1 cellular context compared by ENCODE assay signal in the genomic region with DNA sequence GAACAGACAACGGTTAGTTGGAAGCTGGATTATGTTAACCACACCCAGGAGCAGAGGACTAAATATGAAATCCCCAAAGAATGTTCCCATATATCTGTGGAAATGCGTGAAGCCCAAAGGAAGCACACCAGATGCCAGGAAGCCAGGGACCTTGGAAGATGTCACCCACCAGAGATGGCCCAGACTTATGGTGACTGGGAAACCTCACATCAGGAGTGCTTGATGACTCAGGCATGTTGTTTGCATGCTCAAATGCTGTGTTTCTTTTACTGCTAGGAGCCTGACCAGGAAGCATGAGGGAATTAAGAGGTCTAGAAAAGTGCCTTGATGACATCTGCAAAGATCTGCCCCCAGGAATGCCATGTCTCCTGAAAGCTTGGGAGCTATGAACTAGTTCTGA.
TF ChIP-seq lines count a peak whose summit lies in the region.

No MANE protein-coding gene starts in this region.

TF ChIP-seq in HepG2, 621 proteins besides CTCF, POLR2A, EP300 and RAD21 (continued from another document):
- TF ChIP-seq SCMH1 (CRISPR knock-in tag; IDR thresholded peaks at IDR 0.05; ENCODE audit: borderline replicate concordance): no peak
- TF ChIP-seq NR2F2 (IDR thresholded peaks at IDR 0.05; ENCODE audit: borderline replicate concordance, low read depth): no peak
- no peak for TF ChIP-seq REXO4 (CRISPR knock-in tag; IDR thresholded peaks at IDR 0.05; ENCODE audit: borderline replicate concordance)
- TF ChIP-seq HIVEP1 (CRISPR knock-in tag; IDR thresholded peaks at IDR 0.05): no peak
- TF ChIP-seq, protein P1, sequence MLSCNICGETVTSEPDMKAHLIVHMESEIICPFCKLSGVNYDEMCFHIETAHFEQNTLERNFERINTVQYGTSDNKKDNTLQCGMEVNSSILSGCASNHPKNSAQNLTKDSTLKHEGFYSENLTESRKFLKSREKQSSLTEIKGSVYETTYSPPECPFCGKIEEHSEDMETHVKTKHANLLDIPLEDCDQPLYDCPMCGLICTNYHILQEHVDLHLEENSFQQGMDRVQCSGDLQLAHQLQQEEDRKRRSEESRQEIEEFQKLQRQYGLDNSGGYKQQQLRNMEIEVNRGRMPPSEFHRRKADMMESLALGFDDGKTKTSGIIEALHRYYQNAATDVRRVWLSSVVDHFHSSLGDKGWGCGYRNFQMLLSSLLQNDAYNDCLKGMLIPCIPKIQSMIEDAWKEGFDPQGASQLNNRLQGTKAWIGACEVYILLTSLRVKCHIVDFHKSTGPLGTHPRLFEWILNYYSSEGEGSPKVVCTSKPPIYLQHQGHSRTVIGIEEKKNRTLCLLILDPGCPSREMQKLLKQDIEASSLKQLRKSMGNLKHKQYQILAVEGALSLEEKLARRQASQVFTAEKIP (CRISPR knock-in tag; IDR thresholded peaks at IDR 0.05; ENCODE audit: borderline replicate concordance): no peak
